ENCODE assay signal across 26 cellular contexts in genomic region chr2:12299431-12299830, GRCh38.
DNase-seq lines count a peak whose midpoint lies in the region; ATAC-seq, FAIRE-seq and TF ChIP-seq lines count a peak whose summit lies in the region.
"Had no signal": no experiment of that assay in that cellular context is flagged by ENCODE, and none has a peak within 500 bp of the region (broad histone marks: within the 10 kb centered on the region; RNA-seq: fewer than 3 reads in every experiment).

No MANE protein-coding gene starts in this region.

- H3K79me2 ChIP-seq in H9 (ENCODE audit: insufficient read depth, low read length) = no peaks in the 10 kb centered on the region

- no CpG with 5 or more reads among the region's 1 CpG for WGBS in mesenchymal stem cell
- WGBS in H9 (ENCODE audit: extremely low coverage, insufficient read length, low lambda C conversion rate) = no CpG with 5 or more reads among the region's 1 CpG

- H2BK12ac ChIP-seq in mesenchymal stem cell (ENCODE audit: low read length in 2 of 2) (peak overlapping the region; percentile 78 to 81), H9 (ENCODE audit: insufficient read length, low read depth, low read length) (no peak overlapping the region)

- DNase-seq in RWPE2 (ENCODE audit: low spot score) (no peak), SJSA1 (ENCODE audit: low read depth in 1 of 2, low spot score in 2 of 2) (no peak), epithelial cell of prostate (ENCODE audit: low read depth, low spot score) (no peak), mesenchymal stem cell (no peak), H54 (ENCODE audit: insufficient read length, low spot score) (no peak), cardiac septum (ENCODE audit: low spot score) (no peak), H9 (no peak)
- DNase-seq: 8988T; ACHN; BE2C; C1 segment of cervical spinal cord; Caco-2; Calu3; CD4-positive, alpha-beta memory T cell; CD4-positive, CD25-positive, alpha-beta regulatory T cell; CD8-positive, alpha-beta memory T cell; DMS79 treated with DMSO at 0.1 percent for 48 hours; GF-D8 had no signal

- no peak for TF ChIP-seq POLR2A in H54 (IDR thresholded peaks at IDR 0.05; ENCODE audit: low read depth, low read length)

- H3K23me2 ChIP-seq in H9 (ENCODE audit: insufficient read length, low read depth, low read length, poor library complexity, severe bottlenecking) = no peaks in the 10 kb centered on the region

- H3K18ac ChIP-seq in mesenchymal stem cell (ENCODE audit: low read depth in 1 of 2, low read length in 2 of 2) = peak overlapping the region; percentile 47 to 78
- no peak overlapping the region for H3K18ac ChIP-seq in H9 (ENCODE audit: insufficient read length, low read depth, low read length)

- H3K23ac ChIP-seq in mesenchymal stem cell (ENCODE audit: low read length in 2 of 2) (no peak overlapping the region), H9 (ENCODE audit: insufficient read length, low read depth, low read length) (no peak overlapping the region)

- H2AFZ ChIP-seq in mesenchymal stem cell (ENCODE audit: low read depth, low read length) (no peak overlapping the region), H9 (ENCODE audit: low read length) (no peak overlapping the region)

- H3K4me3 Mint-ChIP-seq in H9 = no peak overlapping the region
- H3K4me3 Mint-ChIP-seq: CD14-positive monocyte; CD4-positive, alpha-beta memory T cell; CD4-positive, CD25-positive, alpha-beta regulatory T cell; CD8-positive, alpha-beta memory T cell had no signal

- H2AK5ac ChIP-seq in mesenchymal stem cell (ENCODE audit: low read length, severe bottlenecking) (no peak overlapping the region), H9 (ENCODE audit: insufficient read length, low read length) (no peak overlapping the region)

- H4K8ac ChIP-seq in mesenchymal stem cell (ENCODE audit: low read length) (no peak overlapping the region), H9 (replicated peaks; ENCODE audit: insufficient read length, low read depth, low read length) (no peak overlapping the region)

- intact Hi-C loops in cardiac septum (cut with DNase I) = no loop called here

- H4K91ac ChIP-seq in mesenchymal stem cell (ENCODE audit: low read length) (no peak overlapping the region), H9 (ENCODE audit: insufficient read length, low read depth, low read length) (no peak overlapping the region)

- H3K79me1 ChIP-seq in mesenchymal stem cell (replicated peaks; ENCODE audit: low read length, poor library complexity, severe bottlenecking) (no peaks in the 10 kb centered on the region), H9 (ENCODE audit: insufficient read depth, low read depth, low read length, poor library complexity, severe bottlenecking) (no peaks in the 10 kb centered on the region)

- no peaks in the 10 kb centered on the region for H4K20me1 ChIP-seq in H9 (ENCODE audit: control insufficient read depth, insufficient read depth, insufficient read length)
- H4K20me1 ChIP-seq: BLaER1 had no signal

- ATAC-seq in RWPE2 (ENCODE audit: low read depth) (no peak), GM21360 (IDR thresholded peaks at IDR 0.05; ENCODE audit: unreplicated experiment) (no peak)

- H3K4me2 ChIP-seq in mesenchymal stem cell (ENCODE audit: low read length, poor library complexity, severe bottlenecking) = no peak overlapping the region
- H3K4me2 ChIP-seq in H9 (ENCODE audit: insufficient read depth, insufficient read length, low read length) = no peak overlapping the region
- H3K4me2 ChIP-seq: BLaER1 had no signal

- H2BK120ac ChIP-seq in mesenchymal stem cell (ENCODE audit: low read depth, low read length) = no peak overlapping the region
- no peak overlapping the region for H2BK120ac ChIP-seq in H9 (ENCODE audit: low read depth, low read length, poor library complexity, severe bottlenecking)

- H3K27me3 ChIP-seq in RWPE2 (ENCODE audit: insufficient read depth, poor library complexity, severe bottlenecking) = no peaks in the 10 kb centered on the region
- H3K27me3 ChIP-seq in SJSA1 (replicated peaks) = no peaks in the 10 kb centered on the region
- no peaks in the 10 kb centered on the region for H3K27me3 ChIP-seq in mesenchymal stem cell (ENCODE audit: control insufficient read depth in 1 of 2, insufficient read depth in 1 of 2, low read length in 2 of 2)
- no peaks in the 10 kb centered on the region for H3K27me3 ChIP-seq in H9 (ENCODE audit: insufficient read depth, low read length)
- H3K27me3 ChIP-seq: BE2C, BLaER1 had no signal

- H3K9me3 ChIP-seq in RWPE2 (ENCODE audit: severe bottlenecking) (no peaks in the 10 kb centered on the region), SJSA1 (replicated peaks) (no peaks in the 10 kb centered on the region), mesenchymal stem cell (ENCODE audit: control insufficient read depth, low read length) (no peaks in the 10 kb centered on the region), H9 (ENCODE audit: control insufficient read depth, low read depth, low read length) (no peaks in the 10 kb centered on the region)
- H3K9me3 ChIP-seq: BE2C, BLaER1, Caco-2 had no signal

- H3K4ac ChIP-seq in mesenchymal stem cell (ENCODE audit: low read depth in 1 of 2, low read length in 2 of 2) (peak overlapping the region in 1 of 2 experiments; percentile 79), H9 (ENCODE audit: low read depth, low read length) (no peak overlapping the region)

- H3K4me1 ChIP-seq in RWPE2 (ENCODE audit: insufficient read depth, poor library complexity, severe bottlenecking) (peaks cover 28% of the 10 kb centered on the region), SJSA1 (replicated peaks) (peaks cover 58% of the 10 kb centered on the region), mesenchymal stem cell (ENCODE audit: control insufficient read depth, insufficient read depth, low read depth, low read length) (peaks cover 12% of the 10 kb centered on the region), H9 (ENCODE audit: insufficient read depth, low read length) (no peaks in the 10 kb centered on the region)
- H3K4me1 ChIP-seq: BE2C, Caco-2 had no signal

- H3K27me3 Mint-ChIP-seq in H9 (ENCODE audit: low read depth) = no peaks in the 10 kb centered on the region
- H3K27me3 Mint-ChIP-seq: CD4-positive, alpha-beta memory T cell; CD4-positive, CD25-positive, alpha-beta regulatory T cell had no signal

- no peaks in the 10 kb centered on the region; a peak in 1 of 7 replicates for H3K36me3 Mint-ChIP-seq in H9 (ENCODE audit: insufficient read depth in 1 of 3, low read depth in 3 of 3)
- H3K36me3 Mint-ChIP-seq: CD14-positive monocyte; CD4-positive, alpha-beta memory T cell; CD4-positive, CD25-positive, alpha-beta regulatory T cell had no signal

- H2BK20ac ChIP-seq in H9 (ENCODE audit: low read depth, low read length, poor library complexity, severe bottlenecking) = no peak overlapping the region

- peaks cover 11 to 13% of the 10 kb centered on the region in 2 experiments for H3K4me1 Mint-ChIP-seq in H9
- H3K4me1 Mint-ChIP-seq: CD14-positive monocyte had no signal

- H3K4me3 ChIP-seq in RWPE2 (ENCODE audit: severe bottlenecking) (no peak overlapping the region), SJSA1 (no peak overlapping the region), mesenchymal stem cell (ENCODE audit: insufficient read depth in 1 of 2, low read depth in 1 of 2, low read length in 2 of 2) (no peak overlapping the region)
- H3K4me3 ChIP-seq: BLaER1 had no signal

- H3K14ac ChIP-seq in mesenchymal stem cell (ENCODE audit: low read length in 2 of 2) (no peak overlapping the region), H9 (ENCODE audit: insufficient read depth, low read length) (no peak overlapping the region)

- H3K27ac ChIP-seq in RWPE2 (ENCODE audit: poor library complexity, severe bottlenecking) = peak overlapping the region; percentile 49
- H3K27ac ChIP-seq in SJSA1 = peak overlapping the region; percentile 92; the same call in 1 of the 2 replicates
- H3K27ac ChIP-seq in epithelial cell of prostate = peak overlapping the region; percentile 49
- no peak overlapping the region for H3K27ac ChIP-seq in mesenchymal stem cell (ENCODE audit: low read length, poor library complexity, severe bottlenecking)
- no peak overlapping the region for H3K27ac ChIP-seq in H9 (ENCODE audit: insufficient read length, low read depth, low read length)
- H3K27ac ChIP-seq: BLaER1 had no signal

- H3K36me3 ChIP-seq in RWPE2 (ENCODE audit: low read depth) (no peaks in the 10 kb centered on the region), SJSA1 (no peaks in the 10 kb centered on the region), mesenchymal stem cell (ENCODE audit: control insufficient read depth in 1 of 2, insufficient read depth in 2 of 2, low read depth in 1 of 2, low read length in 2 of 2) (no peaks in the 10 kb centered on the region)
- H3K36me3 ChIP-seq: BE2C, BLaER1 had no signal

- no peak overlapping the region for H4K5ac ChIP-seq in H9 (ENCODE audit: insufficient read length, low read depth, low read length)

- H3K9me3 Mint-ChIP-seq in H9 = no peaks in the 10 kb centered on the region; a peak in 1 of 5 replicates
- H3K9me3 Mint-ChIP-seq: CD8-positive, alpha-beta memory T cell had no signal

- H3T11ph ChIP-seq in H9 (ENCODE audit: low read length) = no peak overlapping the region

- H3K9ac ChIP-seq in mesenchymal stem cell (ENCODE audit: low read length) (no peak overlapping the region), H9 (ENCODE audit: extremely low read depth, insufficient read length, low read length) (no peak overlapping the region)
- H3K9ac ChIP-seq: BLaER1 had no signal

- TF ChIP-seq CTCF in RWPE2 (IDR thresholded peaks at IDR 0.05; ENCODE audit: poor library complexity, severe bottlenecking) (no peak), H9 (conservative IDR thresholded peaks at IDR 0.05) (no peak)

- no peak overlapping the region for H3K27ac Mint-ChIP-seq in H9
- H3K27ac Mint-ChIP-seq: CD14-positive monocyte; CD4-positive, alpha-beta memory T cell; CD4-positive, CD25-positive, alpha-beta regulatory T cell; CD8-positive, alpha-beta memory T cell had no signal

- no peak overlapping the region for H3K56ac ChIP-seq in H9 (ENCODE audit: insufficient read length, low read depth, low read length)

- H2BK5ac ChIP-seq in mesenchymal stem cell (ENCODE audit: low read depth, low read length, poor library complexity, severe bottlenecking) (no peak overlapping the region), H9 (ENCODE audit: insufficient read length, low read length) (no peak overlapping the region)

- FAIRE-seq in H54 (lab: Jason Lieb, UNC) = no peak
- FAIRE-seq: A204.1, D721Med, G401.6, GM12891, GM18507 had no signal

- H2BK15ac ChIP-seq in mesenchymal stem cell (ENCODE audit: low read depth, poor library complexity, severe bottlenecking) = peak overlapping the region; percentile 33
- H2BK15ac ChIP-seq in H9 (ENCODE audit: low read depth, low read length) = no peak overlapping the region

Comparison
In these comparisons a context has a peak if more than half of its experiments do, and no peak if none do; other contexts are left out.
1. H3K27ac ChIP-seq: peak in RWPE2 (single experiment), SJSA1 (single experiment) and epithelial cell of prostate (single experiment); none in mesenchymal stem cell (single experiment) and H9 (single experiment).